In genomic region chr3:26308454-26308853, GRCh38 we compare ENCODE assay signal across 21 cellular contexts.
DNase-seq lines count a peak whose midpoint lies in the region; ATAC-seq, FAIRE-seq and TF ChIP-seq lines count a peak whose summit lies in the region.
"Had no signal": no experiment of that assay in that cellular context is flagged by ENCODE, and none has a peak within 500 bp of the region (broad histone marks: within the 10 kb centered on the region; RNA-seq: fewer than 3 reads in every experiment).

No MANE protein-coding gene starts in this region.

- intact Hi-C loops in CD14-positive monocyte (cut with micrococcal nuclease), result no loop called here

- H3K79me2 ChIP-seq in GM23338 (replicated peaks; ENCODE audit: insufficient read depth), result no peaks in the 10 kb centered on the region

- peak; percentile 49; the same call in 2 of the 3 replicates for ATAC-seq in GM23338
- ATAC-seq: HepG2 had no signal

- no peak for TF ChIP-seq CTCF in GM23338 (conservative IDR thresholded peaks at IDR 0.05; ENCODE audit: low read depth in 2 of 2)
- TF ChIP-seq CTCF in CD14-positive monocyte (IDR thresholded peaks at IDR 0.05), result no peak

- peaks cover 18% of the 10 kb centered on the region for H3K4me1 Mint-ChIP-seq in GM23338
- no peaks in the 10 kb centered on the region for H3K4me1 Mint-ChIP-seq in CD14-positive monocyte

- FAIRE-seq in HTR-8/SVneo (lab: Jason Lieb, UNC), result no peak
- FAIRE-seq: G401.6, GM12891, HepG2 had no signal

- H3K9me3 Mint-ChIP-seq in GM23338 (peaks cover 25% of the 10 kb centered on the region), CD14-positive monocyte (peaks cover 9 to 26% (median 17%) of the 10 kb centered on the region in 7 donors)

- peaks cover 35% of the 10 kb centered on the region for H3K9me3 ChIP-seq in NT2/D1 (ENCODE audit: insufficient read depth, low read length)

- H3K9me2 ChIP-seq in GM23338 (ENCODE audit: insufficient read depth), result peaks cover 5% of the 10 kb centered on the region; the same call in 1 of the 2 replicates

- peak overlapping the region; percentile 3; the same call in 1 of the 2 replicates for H3K4me2 ChIP-seq in GM23338
- H3K4me2 ChIP-seq: BLaER1 treated with 17β-estradiol and CSF1 and Interleukin-3, amounts not matched to agents 10 nM and 100 nM had no signal

- peaks cover 6% of the 10 kb centered on the region; the same call in 1 of the 2 replicates for H3K36me3 ChIP-seq in GM23338 (ENCODE audit: insufficient read depth)
- no peaks in the 10 kb centered on the region for H3K36me3 ChIP-seq in NT2/D1 (ENCODE audit: insufficient read depth, insufficient read length, low read length)

- H3K4me1 ChIP-seq in GM23338 (ENCODE audit: insufficient read depth) (peaks cover 11% of the 10 kb centered on the region; the same call in 1 of the 2 replicates), NT2/D1 (ENCODE audit: insufficient read depth, insufficient read length) (no peaks in the 10 kb centered on the region)

- H3K4me3 ChIP-seq in GM23338 (0 out of 2 replicates have a peak overlapping the region, but pooled peaks have one; percentile 13), NT2/D1 (ENCODE audit: insufficient read length, low read depth) (no peak overlapping the region)
- H3K4me3 ChIP-seq: BLaER1 treated with 17β-estradiol and CSF1 and Interleukin-3, amounts not matched to agents 10 nM and 100 nM had no signal

- H3K4me3 Mint-ChIP-seq in GM23338 (no peak overlapping the region), CD14-positive monocyte (no peak overlapping the region)
- H3K4me3 Mint-ChIP-seq: CD4-positive, alpha-beta T cell; HFFc6 had no signal

- DNase-seq in GM23338 (ENCODE audit: low spot score), result peak; percentile 26
- peak; percentile 13 for DNase-seq in NT2/D1 (ENCODE audit: low read depth, low spot score)
- DNase-seq in globus pallidus (ENCODE audit: low spot score), result peak; percentile 3
- peak; percentile 15 for DNase-seq in iPS-NIHi11 (ENCODE audit: low spot score)
- DNase-seq in CD14-positive monocyte (ENCODE audit: low spot score), result no peak
- no peak for DNase-seq in T-helper 1 cell
- no peak for DNase-seq in HTR-8/SVneo (ENCODE audit: insufficient read length, low spot score)
- no peak for DNase-seq in NOMO-1 treated with DMSO at 0.1 percent for 48 hours (lab: John Stamatoyannopoulos, UW; ENCODE audit: unreplicated experiment)
- DNase-seq: ACHN; Calu3; CD4-positive, alpha-beta T cell; DMS 273 treated with DMSO at 0.1 percent for 48 hours; DMS79 treated with DMSO at 0.1 percent for 48 hours; EL; GOT3; HCEC 1CT; HFFc6 had no signal

- H3K27ac Mint-ChIP-seq in GM23338 (no peak overlapping the region), CD14-positive monocyte (no peak overlapping the region)
- H3K27ac Mint-ChIP-seq: CD4-positive, alpha-beta T cell; HFFc6 had no signal

- H2AFZ ChIP-seq in GM23338, result no peak overlapping the region

- H3K27me3 Mint-ChIP-seq in GM23338 (ENCODE audit: insufficient read depth, low read depth, poor library complexity), result peaks cover 3% of the 10 kb centered on the region
- no peaks in the 10 kb centered on the region for H3K27me3 Mint-ChIP-seq in CD14-positive monocyte (ENCODE audit: low read depth in 3 of 3)
- H3K27me3 Mint-ChIP-seq: CD4-positive, alpha-beta T cell had no signal

- H3K27ac ChIP-seq in GM23338 (ENCODE audit: low read depth), result no peak overlapping the region
- H3K27ac ChIP-seq: BLaER1 treated with 17β-estradiol and CSF1 and Interleukin-3, amounts not matched to agents 10 nM and 100 nM had no signal

- H3F3A ChIP-seq in GM23338 (replicated peaks; ENCODE audit: low read depth), result no peaks in the 10 kb centered on the region

- H3K36me3 Mint-ChIP-seq in GM23338 (ENCODE audit: low read depth), result peaks cover 23% of the 10 kb centered on the region
- H3K36me3 Mint-ChIP-seq in CD14-positive monocyte, result no peaks in the 10 kb centered on the region

- H3K9ac ChIP-seq in NT2/D1 (ENCODE audit: insufficient read length, low read depth), result no peak overlapping the region
- H3K9ac ChIP-seq: BLaER1 treated with 17β-estradiol and CSF1 and Interleukin-3, amounts not matched to agents 10 nM and 100 nM had no signal

- no peaks in the 10 kb centered on the region for H4K20me1 ChIP-seq in GM23338 (replicated peaks; ENCODE audit: insufficient read depth)
- H4K20me1 ChIP-seq: BLaER1 treated with 17β-estradiol and CSF1 and Interleukin-3, amounts not matched to agents 10 nM and 100 nM had no signal

- H3K27me3 ChIP-seq in GM23338 (ENCODE audit: insufficient read depth), result no peaks in the 10 kb centered on the region
- H3K27me3 ChIP-seq in NT2/D1 (ENCODE audit: insufficient read depth, insufficient read length), result no peaks in the 10 kb centered on the region
- H3K27me3 ChIP-seq: BLaER1 treated with 17β-estradiol and CSF1 and Interleukin-3, amounts not matched to agents 10 nM and 100 nM had no signal

TF ChIP-seq in GM23338, 12 proteins besides CTCF, POLR2A, EP300 and RAD21 (continues in another document):
- no peak for TF ChIP-seq POLR2AphosphoS5 (IDR thresholded peaks at IDR 0.05; ENCODE audit: low read depth)
- TF ChIP-seq ZNF462 (CRISPR knock-in tag; IDR thresholded peaks at IDR 0.05), result no peak
- TF ChIP-seq NANOG (IDR thresholded peaks at IDR 0.05; ENCODE audit: borderline replicate concordance), result no peak
- TF ChIP-seq CREB1 (CRISPR knock-in tag; IDR thresholded peaks at IDR 0.05; ENCODE audit: low read depth), result no peak
- TF ChIP-seq EZH2phosphoT487 (IDR thresholded peaks at IDR 0.05; ENCODE audit: unreplicated experiment), result no peak
- no peak for TF ChIP-seq ZNF331 (CRISPR knock-in tag; IDR thresholded peaks at IDR 0.05; ENCODE audit: low read depth)
- no peak for TF ChIP-seq EZH2 (IDR thresholded peaks at IDR 0.05; ENCODE audit: low read depth, unreplicated experiment)
- no peak for TF ChIP-seq JUNB (IDR thresholded peaks at IDR 0.05; ENCODE audit: unreplicated experiment)
- no peak for TF ChIP-seq ZNF114 (CRISPR knock-in tag; IDR thresholded peaks at IDR 0.05)
- TF ChIP-seq, protein P1, sequence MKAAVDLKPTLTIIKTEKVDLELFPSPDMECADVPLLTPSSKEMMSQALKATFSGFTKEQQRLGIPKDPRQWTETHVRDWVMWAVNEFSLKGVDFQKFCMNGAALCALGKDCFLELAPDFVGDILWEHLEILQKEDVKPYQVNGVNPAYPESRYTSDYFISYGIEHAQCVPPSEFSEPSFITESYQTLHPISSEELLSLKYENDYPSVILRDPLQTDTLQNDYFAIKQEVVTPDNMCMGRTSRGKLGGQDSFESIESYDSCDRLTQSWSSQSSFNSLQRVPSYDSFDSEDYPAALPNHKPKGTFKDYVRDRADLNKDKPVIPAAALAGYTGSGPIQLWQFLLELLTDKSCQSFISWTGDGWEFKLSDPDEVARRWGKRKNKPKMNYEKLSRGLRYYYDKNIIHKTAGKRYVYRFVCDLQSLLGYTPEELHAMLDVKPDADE (IDR thresholded peaks at IDR 0.05), result no peak

Comparison
In these comparisons a context has a peak if more than half of its experiments do, and no peak if none do; other contexts are left out.
1. DNase-seq: peak in GM23338 (single experiment), NT2/D1 (single experiment), globus pallidus (single experiment) and iPS-NIHi11 (single experiment); none in CD14-positive monocyte (single experiment), T-helper 1 cell (0 of 5), HTR-8/SVneo (single experiment) and NOMO-1 treated with DMSO at 0.1 percent for 48 hours (single experiment).